3 cellular contexts compared by ENCODE assay signal in genomic region chr4:92255920-92256244, GRCh38.
TF ChIP-seq lines count a peak whose summit lies in the region.

No MANE protein-coding gene starts in this region.

TF ChIP-seq in GM23338, 12 proteins besides CTCF, POLR2A, EP300 and RAD21 (continues in another document):
- no peak for TF ChIP-seq STAT1 (IDR thresholded peaks at IDR 0.05; ENCODE audit: unreplicated experiment)
- TF ChIP-seq, protein P1, sequence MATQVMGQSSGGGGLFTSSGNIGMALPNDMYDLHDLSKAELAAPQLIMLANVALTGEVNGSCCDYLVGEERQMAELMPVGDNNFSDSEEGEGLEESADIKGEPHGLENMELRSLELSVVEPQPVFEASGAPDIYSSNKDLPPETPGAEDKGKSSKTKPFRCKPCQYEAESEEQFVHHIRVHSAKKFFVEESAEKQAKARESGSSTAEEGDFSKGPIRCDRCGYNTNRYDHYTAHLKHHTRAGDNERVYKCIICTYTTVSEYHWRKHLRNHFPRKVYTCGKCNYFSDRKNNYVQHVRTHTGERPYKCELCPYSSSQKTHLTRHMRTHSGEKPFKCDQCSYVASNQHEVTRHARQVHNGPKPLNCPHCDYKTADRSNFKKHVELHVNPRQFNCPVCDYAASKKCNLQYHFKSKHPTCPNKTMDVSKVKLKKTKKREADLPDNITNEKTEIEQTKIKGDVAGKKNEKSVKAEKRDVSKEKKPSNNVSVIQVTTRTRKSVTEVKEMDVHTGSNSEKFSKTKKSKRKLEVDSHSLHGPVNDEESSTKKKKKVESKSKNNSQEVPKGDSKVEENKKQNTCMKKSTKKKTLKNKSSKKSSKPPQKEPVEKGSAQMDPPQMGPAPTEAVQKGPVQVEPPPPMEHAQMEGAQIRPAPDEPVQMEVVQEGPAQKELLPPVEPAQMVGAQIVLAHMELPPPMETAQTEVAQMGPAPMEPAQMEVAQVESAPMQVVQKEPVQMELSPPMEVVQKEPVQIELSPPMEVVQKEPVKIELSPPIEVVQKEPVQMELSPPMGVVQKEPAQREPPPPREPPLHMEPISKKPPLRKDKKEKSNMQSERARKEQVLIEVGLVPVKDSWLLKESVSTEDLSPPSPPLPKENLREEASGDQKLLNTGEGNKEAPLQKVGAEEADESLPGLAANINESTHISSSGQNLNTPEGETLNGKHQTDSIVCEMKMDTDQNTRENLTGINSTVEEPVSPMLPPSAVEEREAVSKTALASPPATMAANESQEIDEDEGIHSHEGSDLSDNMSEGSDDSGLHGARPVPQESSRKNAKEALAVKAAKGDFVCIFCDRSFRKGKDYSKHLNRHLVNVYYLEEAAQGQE (IDR thresholded peaks at IDR 0.05; ENCODE audit: unreplicated experiment): no peak

TF ChIP-seq in WTC11, 78 proteins besides CTCF, POLR2A, EP300 and RAD21:
- peak; percentile 66; the same call in 1 of the 2 replicates for TF ChIP-seq ESRRA (CRISPR knock-in tag; IDR thresholded peaks at IDR 0.05; ENCODE audit: borderline replicate concordance)
- TF ChIP-seq JAZF1 (CRISPR knock-in tag; IDR thresholded peaks at IDR 0.05): no peak
- TF ChIP-seq ZMAT4 (CRISPR knock-in tag; IDR thresholded peaks at IDR 0.05): peak; percentile 36; the same call in 1 of the 2 replicates
- TF ChIP-seq RORB (CRISPR knock-in tag; IDR thresholded peaks at IDR 0.05): no peak
- no peak for TF ChIP-seq MXD4 (CRISPR knock-in tag; IDR thresholded peaks at IDR 0.05; ENCODE audit: borderline replicate concordance)
- TF ChIP-seq NR2C2 (CRISPR knock-in tag; IDR thresholded peaks at IDR 0.05): peak; percentile 27; the same call in 1 of the 2 replicates
- TF ChIP-seq ZSCAN18 (CRISPR knock-in tag; IDR thresholded peaks at IDR 0.05): 0 out of 2 replicates have a peak, but pooled peaks have one; percentile 68
- TF ChIP-seq, protein P2, sequence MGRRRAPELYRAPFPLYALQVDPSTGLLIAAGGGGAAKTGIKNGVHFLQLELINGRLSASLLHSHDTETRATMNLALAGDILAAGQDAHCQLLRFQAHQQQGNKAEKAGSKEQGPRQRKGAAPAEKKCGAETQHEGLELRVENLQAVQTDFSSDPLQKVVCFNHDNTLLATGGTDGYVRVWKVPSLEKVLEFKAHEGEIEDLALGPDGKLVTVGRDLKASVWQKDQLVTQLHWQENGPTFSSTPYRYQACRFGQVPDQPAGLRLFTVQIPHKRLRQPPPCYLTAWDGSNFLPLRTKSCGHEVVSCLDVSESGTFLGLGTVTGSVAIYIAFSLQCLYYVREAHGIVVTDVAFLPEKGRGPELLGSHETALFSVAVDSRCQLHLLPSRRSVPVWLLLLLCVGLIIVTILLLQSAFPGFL (CRISPR knock-in tag; IDR thresholded peaks at IDR 0.05; ENCODE audit: borderline replicate concordance): peak; percentile 51; the same call in 1 of the 2 replicates

TF ChIP-seq in H1, 55 proteins besides CTCF, POLR2A, EP300 and RAD21:
- TF ChIP-seq BACH1 (IDR thresholded peaks at IDR 0.05; ENCODE audit: low read length): no peak
- no peak for TF ChIP-seq SP1 (IDR thresholded peaks at IDR 0.05; ENCODE audit: low read depth, low read length)
- TF ChIP-seq EGR1 (IDR thresholded peaks at IDR 0.05; ENCODE audit: borderline replicate concordance, low read depth, low read length): peak; percentile 34; the same call in 1 of the 2 replicates
- peak; percentile 11; the same call in 1 of the 2 replicates for TF ChIP-seq ATF2 (IDR thresholded peaks at IDR 0.05; ENCODE audit: low read length)
- TF ChIP-seq E2F6 (IDR thresholded peaks at IDR 0.05): peak; percentile 80
- no peak for TF ChIP-seq RBBP5 (IDR thresholded peaks at IDR 0.05; ENCODE audit: borderline replicate concordance, low read depth, low read length)
- TF ChIP-seq FOSL1 (IDR thresholded peaks at IDR 0.05; ENCODE audit: insufficient read depth, low read depth, low read length): 0 out of 2 replicates have a peak, but pooled peaks have one; percentile 43
- TF ChIP-seq ZNF274 (IDR thresholded peaks at IDR 0.05; ENCODE audit: borderline replicate concordance, extremely low read depth, low read length): no peak
- TF ChIP-seq, protein P3, sequence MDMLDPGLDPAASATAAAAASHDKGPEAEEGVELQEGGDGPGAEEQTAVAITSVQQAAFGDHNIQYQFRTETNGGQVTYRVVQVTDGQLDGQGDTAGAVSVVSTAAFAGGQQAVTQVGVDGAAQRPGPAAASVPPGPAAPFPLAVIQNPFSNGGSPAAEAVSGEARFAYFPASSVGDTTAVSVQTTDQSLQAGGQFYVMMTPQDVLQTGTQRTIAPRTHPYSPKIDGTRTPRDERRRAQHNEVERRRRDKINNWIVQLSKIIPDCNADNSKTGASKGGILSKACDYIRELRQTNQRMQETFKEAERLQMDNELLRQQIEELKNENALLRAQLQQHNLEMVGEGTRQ (IDR thresholded peaks at IDR 0.05; ENCODE audit: low read length): 0 out of 2 replicates have a peak, but pooled peaks have one; percentile 22
- TF ChIP-seq SIN3A (conservative IDR thresholded peaks at IDR 0.05 in 1 of 2, IDR thresholded peaks at IDR 0.05 in 1 of 2; ENCODE audit: low read depth in 1 of 2, low read length in 2 of 2): 0 out of 4 replicates have a peak, but pooled peaks of 1 of the 2 experiments have one; percentile 65
- peak; percentile 14; the same call in 1 of the 2 replicates for TF ChIP-seq CREB1 (IDR thresholded peaks at IDR 0.05)
